1 cellular context compared by ENCODE assay signal in the genomic region with DNA sequence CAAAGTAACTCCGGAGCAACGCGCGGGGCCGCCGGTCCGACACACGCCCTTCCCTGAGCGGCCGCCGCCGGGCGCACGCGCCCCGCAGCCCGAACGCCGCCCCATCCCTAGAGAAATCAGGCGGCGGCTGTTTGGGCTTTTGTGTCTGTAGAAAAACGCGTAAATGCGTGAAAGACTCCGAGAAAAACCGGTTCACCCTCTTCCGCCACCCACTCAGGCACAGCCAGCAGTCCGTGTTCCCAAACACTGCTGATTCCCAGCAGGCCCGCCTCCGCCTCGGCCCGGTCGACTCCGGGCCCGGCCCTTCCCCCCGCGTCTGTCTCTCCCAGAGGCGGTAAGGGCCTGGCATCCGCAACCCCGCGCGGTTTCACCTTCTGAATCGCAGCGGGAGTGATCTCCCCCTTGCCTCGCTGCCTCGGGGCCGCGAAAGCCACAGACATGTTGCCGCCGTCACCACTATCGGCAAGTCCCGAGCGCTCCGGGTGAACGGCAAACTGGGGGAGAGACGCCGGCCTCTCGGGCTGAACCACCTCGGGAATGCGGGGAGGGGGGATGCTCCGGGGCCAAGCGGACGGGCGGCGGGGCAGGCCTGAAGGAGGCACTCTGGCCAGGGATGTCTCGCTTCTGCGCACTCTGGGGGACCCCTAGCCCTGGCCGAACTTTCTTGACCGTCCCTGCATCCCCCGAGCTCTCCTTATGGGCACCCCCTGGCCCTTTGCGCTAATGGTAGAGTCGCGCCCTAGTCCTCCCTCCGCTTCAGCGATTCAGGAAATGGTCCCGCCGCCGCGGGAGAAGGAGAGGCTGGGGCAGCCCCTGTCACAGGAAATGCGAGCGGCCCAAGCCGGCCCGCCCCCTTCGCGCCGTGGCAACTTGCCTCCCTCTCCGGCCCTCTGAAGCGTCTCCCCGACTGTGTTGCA.
TF ChIP-seq lines count a peak whose summit lies in the region.

A gene with protein sequence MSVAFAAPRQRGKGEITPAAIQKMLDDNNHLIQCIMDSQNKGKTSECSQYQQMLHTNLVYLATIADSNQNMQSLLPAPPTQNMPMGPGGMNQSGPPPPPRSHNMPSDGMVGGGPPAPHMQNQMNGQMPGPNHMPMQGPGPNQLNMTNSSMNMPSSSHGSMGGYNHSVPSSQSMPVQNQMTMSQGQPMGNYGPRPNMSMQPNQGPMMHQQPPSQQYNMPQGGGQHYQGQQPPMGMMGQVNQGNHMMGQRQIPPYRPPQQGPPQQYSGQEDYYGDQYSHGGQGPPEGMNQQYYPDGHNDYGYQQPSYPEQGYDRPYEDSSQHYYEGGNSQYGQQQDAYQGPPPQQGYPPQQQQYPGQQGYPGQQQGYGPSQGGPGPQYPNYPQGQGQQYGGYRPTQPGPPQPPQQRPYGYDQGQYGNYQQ (minus strand): TSS at position 484 of the 917 bp plus-strand sequence. CDS start 44 bp downstream, at position 440.

TF ChIP-seq in K562, 482 proteins besides CTCF, POLR2A, EP300 and RAD21 (continued from another document and continues in another):
- TF ChIP-seq, protein P1, sequence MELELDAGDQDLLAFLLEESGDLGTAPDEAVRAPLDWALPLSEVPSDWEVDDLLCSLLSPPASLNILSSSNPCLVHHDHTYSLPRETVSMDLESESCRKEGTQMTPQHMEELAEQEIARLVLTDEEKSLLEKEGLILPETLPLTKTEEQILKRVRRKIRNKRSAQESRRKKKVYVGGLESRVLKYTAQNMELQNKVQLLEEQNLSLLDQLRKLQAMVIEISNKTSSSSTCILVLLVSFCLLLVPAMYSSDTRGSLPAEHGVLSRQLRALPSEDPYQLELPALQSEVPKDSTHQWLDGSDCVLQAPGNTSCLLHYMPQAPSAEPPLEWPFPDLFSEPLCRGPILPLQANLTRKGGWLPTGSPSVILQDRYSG (tag; conservative IDR thresholded peaks at IDR 0.05; ENCODE audit: low read depth), result no peak
- TF ChIP-seq, protein P2, sequence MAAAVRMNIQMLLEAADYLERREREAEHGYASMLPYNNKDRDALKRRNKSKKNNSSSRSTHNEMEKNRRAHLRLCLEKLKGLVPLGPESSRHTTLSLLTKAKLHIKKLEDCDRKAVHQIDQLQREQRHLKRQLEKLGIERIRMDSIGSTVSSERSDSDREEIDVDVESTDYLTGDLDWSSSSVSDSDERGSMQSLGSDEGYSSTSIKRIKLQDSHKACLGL (CRISPR knock-in tag; IDR thresholded peaks at IDR 0.05; ENCODE audit: borderline replicate concordance, poor library complexity, severe bottlenecking), result no peak
- TF ChIP-seq KDM5B (IDR thresholded peaks at IDR 0.05; ENCODE audit: insufficient replicate concordance, low read depth, low read length) (peak; percentile 95), CTBP1 (IDR thresholded peaks at IDR 0.05; ENCODE audit: borderline replicate concordance) (peak; percentile 97), MYC (IDR thresholded peaks at IDR 0.05; ENCODE audit: low read depth, low read length) (peak; percentile 77), MYC (CRISPR knock-in tag; IDR thresholded peaks at IDR 0.05; ENCODE audit: borderline replicate concordance, low read depth) (peak; percentile 77; the same call in 1 of the 2 replicates), ERF (CRISPR knock-in tag; IDR thresholded peaks at IDR 0.05) (0 out of 2 replicates have a peak, but pooled peaks have one; percentile 52), SRSF1 (IDR thresholded peaks at IDR 0.05; ENCODE audit: low read depth, low read length) (peak; percentile 38; the same call in 1 of the 2 replicates), ZNF507 (tag; conservative IDR thresholded peaks at IDR 0.05) (no peak), ZNF766 (CRISPR knock-in tag; conservative IDR thresholded peaks at IDR 0.05) (0 out of 2 replicates have a peak, but pooled peaks have one; percentile 27), RFX5 (IDR thresholded peaks at IDR 0.05; ENCODE audit: low read depth, low read length) (no peak), ZNF175 (CRISPR knock-in tag; IDR thresholded peaks at IDR 0.05; ENCODE audit: low read depth) (no peak), ZNF184 (CRISPR knock-in tag; IDR thresholded peaks at IDR 0.05) (no peak), ZC3H8 (IDR thresholded peaks at IDR 0.05) (no peak), KAT8 (IDR thresholded peaks at IDR 0.05; ENCODE audit: low read depth) (no peak), FOXJ2 (tag; IDR thresholded peaks at IDR 0.05) (no peak), SMAD4 (CRISPR knock-in tag; conservative IDR thresholded peaks at IDR 0.05) (peak; percentile 90), ZNF232 (CRISPR knock-in tag; IDR thresholded peaks at IDR 0.05) (peak; percentile 45), ZKSCAN3 (CRISPR knock-in tag; IDR thresholded peaks at IDR 0.05) (no peak), ZNF717 (CRISPR knock-in tag; IDR thresholded peaks at IDR 0.05) (no peak), ZFPM2 (CRISPR knock-in tag; IDR thresholded peaks at IDR 0.05) (no peak), SRSF9 (IDR thresholded peaks at IDR 0.05; ENCODE audit: borderline replicate concordance, low read depth, low read length) (no peak), MTA2 (IDR thresholded peaks at IDR 0.05; ENCODE audit: low read depth) (no peak), IFI16 (CRISPR knock-in tag; IDR thresholded peaks at IDR 0.05) (no peak), MXI1 (IDR thresholded peaks at IDR 0.05; ENCODE audit: low read depth, low read length) (peak; percentile 9; the same call in 1 of the 2 replicates), RFX1 (IDR thresholded peaks at IDR 0.05) (no peak; the same call in 1 of the 2 replicates), MCM7 (IDR thresholded peaks at IDR 0.05) (no peak), DIDO1 (tag; IDR thresholded peaks at IDR 0.05; ENCODE audit: low read depth) (peak; percentile 48; the same call in 1 of the 2 replicates), TGIF2 (CRISPR knock-in tag; IDR thresholded peaks at IDR 0.05) (no peak), BDP1 (IDR thresholded peaks at IDR 0.05; ENCODE audit: insufficient read depth, insufficient read length) (no peak), ZC3H11A (IDR thresholded peaks at IDR 0.05; ENCODE audit: low read depth, low read length) (no peak; the same call in 1 of the 2 replicates), E2F3 (CRISPR knock-in tag; IDR thresholded peaks at IDR 0.05) (peak; percentile 54; the same call in 1 of the 2 replicates)
- TF ChIP-seq, protein P3, sequence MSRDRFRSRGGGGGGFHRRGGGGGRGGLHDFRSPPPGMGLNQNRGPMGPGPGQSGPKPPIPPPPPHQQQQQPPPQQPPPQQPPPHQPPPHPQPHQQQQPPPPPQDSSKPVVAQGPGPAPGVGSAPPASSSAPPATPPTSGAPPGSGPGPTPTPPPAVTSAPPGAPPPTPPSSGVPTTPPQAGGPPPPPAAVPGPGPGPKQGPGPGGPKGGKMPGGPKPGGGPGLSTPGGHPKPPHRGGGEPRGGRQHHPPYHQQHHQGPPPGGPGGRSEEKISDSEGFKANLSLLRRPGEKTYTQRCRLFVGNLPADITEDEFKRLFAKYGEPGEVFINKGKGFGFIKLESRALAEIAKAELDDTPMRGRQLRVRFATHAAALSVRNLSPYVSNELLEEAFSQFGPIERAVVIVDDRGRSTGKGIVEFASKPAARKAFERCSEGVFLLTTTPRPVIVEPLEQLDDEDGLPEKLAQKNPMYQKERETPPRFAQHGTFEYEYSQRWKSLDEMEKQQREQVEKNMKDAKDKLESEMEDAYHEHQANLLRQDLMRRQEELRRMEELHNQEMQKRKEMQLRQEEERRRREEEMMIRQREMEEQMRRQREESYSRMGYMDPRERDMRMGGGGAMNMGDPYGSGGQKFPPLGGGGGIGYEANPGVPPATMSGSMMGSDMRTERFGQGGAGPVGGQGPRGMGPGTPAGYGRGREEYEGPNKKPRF (IDR thresholded peaks at IDR 0.05; ENCODE audit: low read depth, low read length), result no peak
- TF ChIP-seq, protein P4, sequence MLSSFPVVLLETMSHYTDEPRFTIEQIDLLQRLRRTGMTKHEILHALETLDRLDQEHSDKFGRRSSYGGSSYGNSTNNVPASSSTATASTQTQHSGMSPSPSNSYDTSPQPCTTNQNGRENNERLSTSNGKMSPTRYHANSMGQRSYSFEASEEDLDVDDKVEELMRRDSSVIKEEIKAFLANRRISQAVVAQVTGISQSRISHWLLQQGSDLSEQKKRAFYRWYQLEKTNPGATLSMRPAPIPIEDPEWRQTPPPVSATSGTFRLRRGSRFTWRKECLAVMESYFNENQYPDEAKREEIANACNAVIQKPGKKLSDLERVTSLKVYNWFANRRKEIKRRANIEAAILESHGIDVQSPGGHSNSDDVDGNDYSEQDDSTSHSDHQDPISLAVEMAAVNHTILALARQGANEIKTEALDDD (IDR thresholded peaks at IDR 0.05), result no peak
- TF ChIP-seq, protein P5, sequence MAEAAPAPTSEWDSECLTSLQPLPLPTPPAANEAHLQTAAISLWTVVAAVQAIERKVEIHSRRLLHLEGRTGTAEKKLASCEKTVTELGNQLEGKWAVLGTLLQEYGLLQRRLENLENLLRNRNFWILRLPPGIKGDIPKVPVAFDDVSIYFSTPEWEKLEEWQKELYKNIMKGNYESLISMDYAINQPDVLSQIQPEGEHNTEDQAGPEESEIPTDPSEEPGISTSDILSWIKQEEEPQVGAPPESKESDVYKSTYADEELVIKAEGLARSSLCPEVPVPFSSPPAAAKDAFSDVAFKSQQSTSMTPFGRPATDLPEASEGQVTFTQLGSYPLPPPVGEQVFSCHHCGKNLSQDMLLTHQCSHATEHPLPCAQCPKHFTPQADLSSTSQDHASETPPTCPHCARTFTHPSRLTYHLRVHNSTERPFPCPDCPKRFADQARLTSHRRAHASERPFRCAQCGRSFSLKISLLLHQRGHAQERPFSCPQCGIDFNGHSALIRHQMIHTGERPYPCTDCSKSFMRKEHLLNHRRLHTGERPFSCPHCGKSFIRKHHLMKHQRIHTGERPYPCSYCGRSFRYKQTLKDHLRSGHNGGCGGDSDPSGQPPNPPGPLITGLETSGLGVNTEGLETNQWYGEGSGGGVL (CRISPR knock-in tag; IDR thresholded peaks at IDR 0.05), result no peak
- TF ChIP-seq, protein P6, sequence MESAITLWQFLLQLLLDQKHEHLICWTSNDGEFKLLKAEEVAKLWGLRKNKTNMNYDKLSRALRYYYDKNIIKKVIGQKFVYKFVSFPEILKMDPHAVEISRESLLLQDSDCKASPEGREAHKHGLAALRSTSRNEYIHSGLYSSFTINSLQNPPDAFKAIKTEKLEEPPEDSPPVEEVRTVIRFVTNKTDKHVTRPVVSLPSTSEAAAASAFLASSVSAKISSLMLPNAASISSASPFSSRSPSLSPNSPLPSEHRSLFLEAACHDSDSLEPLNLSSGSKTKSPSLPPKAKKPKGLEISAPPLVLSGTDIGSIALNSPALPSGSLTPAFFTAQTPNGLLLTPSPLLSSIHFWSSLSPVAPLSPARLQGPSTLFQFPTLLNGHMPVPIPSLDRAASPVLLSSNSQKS (CRISPR knock-in tag; IDR thresholded peaks at IDR 0.05), result no peak
- TF ChIP-seq, protein P7, sequence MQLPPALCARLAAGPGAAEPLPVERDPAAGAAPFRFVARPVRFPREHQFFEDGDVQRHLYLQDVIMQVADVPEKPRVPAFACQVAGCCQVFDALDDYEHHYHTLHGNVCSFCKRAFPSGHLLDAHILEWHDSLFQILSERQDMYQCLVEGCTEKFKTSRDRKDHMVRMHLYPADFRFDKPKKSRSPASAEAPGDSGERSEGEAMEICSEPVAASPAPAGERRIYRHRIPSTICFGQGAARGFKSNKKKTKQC (CRISPR knock-in tag; IDR thresholded peaks at IDR 0.05), result peak; percentile 63; the same call in 1 of the 2 replicates
- TF ChIP-seq, protein P8, sequence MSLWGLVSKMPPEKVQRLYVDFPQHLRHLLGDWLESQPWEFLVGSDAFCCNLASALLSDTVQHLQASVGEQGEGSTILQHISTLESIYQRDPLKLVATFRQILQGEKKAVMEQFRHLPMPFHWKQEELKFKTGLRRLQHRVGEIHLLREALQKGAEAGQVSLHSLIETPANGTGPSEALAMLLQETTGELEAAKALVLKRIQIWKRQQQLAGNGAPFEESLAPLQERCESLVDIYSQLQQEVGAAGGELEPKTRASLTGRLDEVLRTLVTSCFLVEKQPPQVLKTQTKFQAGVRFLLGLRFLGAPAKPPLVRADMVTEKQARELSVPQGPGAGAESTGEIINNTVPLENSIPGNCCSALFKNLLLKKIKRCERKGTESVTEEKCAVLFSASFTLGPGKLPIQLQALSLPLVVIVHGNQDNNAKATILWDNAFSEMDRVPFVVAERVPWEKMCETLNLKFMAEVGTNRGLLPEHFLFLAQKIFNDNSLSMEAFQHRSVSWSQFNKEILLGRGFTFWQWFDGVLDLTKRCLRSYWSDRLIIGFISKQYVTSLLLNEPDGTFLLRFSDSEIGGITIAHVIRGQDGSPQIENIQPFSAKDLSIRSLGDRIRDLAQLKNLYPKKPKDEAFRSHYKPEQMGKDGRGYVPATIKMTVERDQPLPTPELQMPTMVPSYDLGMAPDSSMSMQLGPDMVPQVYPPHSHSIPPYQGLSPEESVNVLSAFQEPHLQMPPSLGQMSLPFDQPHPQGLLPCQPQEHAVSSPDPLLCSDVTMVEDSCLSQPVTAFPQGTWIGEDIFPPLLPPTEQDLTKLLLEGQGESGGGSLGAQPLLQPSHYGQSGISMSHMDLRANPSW (CRISPR knock-in tag; IDR thresholded peaks at IDR 0.05), result 0 out of 2 replicates have a peak, but pooled peaks have one; percentile 32
- TF ChIP-seq, protein P9, sequence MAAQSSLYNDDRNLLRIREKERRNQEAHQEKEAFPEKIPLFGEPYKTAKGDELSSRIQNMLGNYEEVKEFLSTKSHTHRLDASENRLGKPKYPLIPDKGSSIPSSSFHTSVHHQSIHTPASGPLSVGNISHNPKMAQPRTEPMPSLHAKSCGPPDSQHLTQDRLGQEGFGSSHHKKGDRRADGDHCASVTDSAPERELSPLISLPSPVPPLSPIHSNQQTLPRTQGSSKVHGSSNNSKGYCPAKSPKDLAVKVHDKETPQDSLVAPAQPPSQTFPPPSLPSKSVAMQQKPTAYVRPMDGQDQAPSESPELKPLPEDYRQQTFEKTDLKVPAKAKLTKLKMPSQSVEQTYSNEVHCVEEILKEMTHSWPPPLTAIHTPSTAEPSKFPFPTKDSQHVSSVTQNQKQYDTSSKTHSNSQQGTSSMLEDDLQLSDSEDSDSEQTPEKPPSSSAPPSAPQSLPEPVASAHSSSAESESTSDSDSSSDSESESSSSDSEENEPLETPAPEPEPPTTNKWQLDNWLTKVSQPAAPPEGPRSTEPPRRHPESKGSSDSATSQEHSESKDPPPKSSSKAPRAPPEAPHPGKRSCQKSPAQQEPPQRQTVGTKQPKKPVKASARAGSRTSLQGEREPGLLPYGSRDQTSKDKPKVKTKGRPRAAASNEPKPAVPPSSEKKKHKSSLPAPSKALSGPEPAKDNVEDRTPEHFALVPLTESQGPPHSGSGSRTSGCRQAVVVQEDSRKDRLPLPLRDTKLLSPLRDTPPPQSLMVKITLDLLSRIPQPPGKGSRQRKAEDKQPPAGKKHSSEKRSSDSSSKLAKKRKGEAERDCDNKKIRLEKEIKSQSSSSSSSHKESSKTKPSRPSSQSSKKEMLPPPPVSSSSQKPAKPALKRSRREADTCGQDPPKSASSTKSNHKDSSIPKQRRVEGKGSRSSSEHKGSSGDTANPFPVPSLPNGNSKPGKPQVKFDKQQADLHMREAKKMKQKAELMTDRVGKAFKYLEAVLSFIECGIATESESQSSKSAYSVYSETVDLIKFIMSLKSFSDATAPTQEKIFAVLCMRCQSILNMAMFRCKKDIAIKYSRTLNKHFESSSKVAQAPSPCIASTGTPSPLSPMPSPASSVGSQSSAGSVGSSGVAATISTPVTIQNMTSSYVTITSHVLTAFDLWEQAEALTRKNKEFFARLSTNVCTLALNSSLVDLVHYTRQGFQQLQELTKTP (IDR thresholded peaks at IDR 0.05; ENCODE audit: low read depth in 1 of 2, partially characterized antibody in 2 of 2), result peak in 1 of 2 experiments; percentile 49
- TF ChIP-seq, protein P10, sequence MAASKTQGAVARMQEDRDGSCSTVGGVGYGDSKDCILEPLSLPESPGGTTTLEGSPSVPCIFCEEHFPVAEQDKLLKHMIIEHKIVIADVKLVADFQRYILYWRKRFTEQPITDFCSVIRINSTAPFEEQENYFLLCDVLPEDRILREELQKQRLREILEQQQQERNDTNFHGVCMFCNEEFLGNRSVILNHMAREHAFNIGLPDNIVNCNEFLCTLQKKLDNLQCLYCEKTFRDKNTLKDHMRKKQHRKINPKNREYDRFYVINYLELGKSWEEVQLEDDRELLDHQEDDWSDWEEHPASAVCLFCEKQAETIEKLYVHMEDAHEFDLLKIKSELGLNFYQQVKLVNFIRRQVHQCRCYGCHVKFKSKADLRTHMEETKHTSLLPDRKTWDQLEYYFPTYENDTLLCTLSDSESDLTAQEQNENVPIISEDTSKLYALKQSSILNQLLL (CRISPR knock-in tag; IDR thresholded peaks at IDR 0.05; ENCODE audit: borderline replicate concordance), result no peak
